In the genomic region with DNA sequence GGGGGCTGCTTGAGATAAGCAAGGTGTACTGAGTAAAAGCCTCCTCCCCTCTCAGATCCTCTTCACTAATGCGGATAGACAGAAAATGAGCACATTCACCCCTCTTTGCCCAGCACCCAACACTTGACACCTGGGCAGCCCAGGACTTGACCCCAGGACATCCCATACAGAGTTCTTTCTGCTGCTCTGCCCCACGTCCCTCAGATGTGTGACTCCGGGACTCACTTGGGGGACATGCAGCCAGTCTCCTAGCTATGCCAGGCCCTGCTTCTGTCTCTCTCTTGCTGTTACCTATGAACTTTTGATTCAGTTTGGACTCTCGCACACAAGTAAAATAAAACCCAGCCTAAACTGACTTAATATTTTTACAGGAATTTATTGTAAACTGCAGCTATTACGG, we compare ENCODE assay signal across 26 cellular contexts.
"Had no signal": no experiment of that assay in that cellular context is flagged by ENCODE, and none has a peak within 500 bp of the region (broad histone marks: within the 10 kb centered on the region; RNA-seq: fewer than 3 reads in every experiment).

No MANE protein-coding gene starts in this region.

- H3K9me3 ChIP-seq: stomach, suprapubic skin, testis, thoracic aorta, thyroid gland, tibial artery, tibial nerve, transverse colon, upper lobe of left lung, upper lobe of right lung, uterus, vagina had no signal

- H3K36me3 ChIP-seq: stomach, suprapubic skin, thoracic aorta, thyroid gland, tibial artery, tibial nerve, transverse colon, upper lobe of left lung, upper lobe of right lung, uterus, vagina had no signal

- H3K4me1 ChIP-seq: thyroid gland, tibial artery, upper lobe of left lung, upper lobe of right lung, uterus had no signal

- H3K27ac ChIP-seq: stomach, suprapubic skin, testis, thoracic aorta, thyroid gland, tibial artery, tibial nerve, transverse colon, upper lobe of left lung, upper lobe of right lung, uterus, vagina had no signal

- H3K4me3 ChIP-seq: stomach, suprapubic skin, testis, thoracic aorta, thyroid gland, tibial artery, tibial nerve, transverse colon, upper lobe of left lung, upper lobe of right lung, uterus, vagina had no signal

- H3K27me3 ChIP-seq: testis, thyroid gland, tibial nerve, transverse colon, upper lobe of left lung, uterus, vagina had no signal

- ATAC-seq: stimulated activated effector memory CD8-positive, alpha-beta T cell treated with anti-CD3 and anti-CD28 coated beads, Interleukin-12 subunit alpha, Interleukin-12 subunit beta, amount 100 ng/mL, for 72 hours; stimulated activated memory B cell treated with anti-CD40 and anti-IgM and Interleukin-4, amounts not matched to agents 10 μg/mL and 1 μg/mL and 100 μg/mL, for 72 hours; stimulated activated naive B cell treated with anti-CD40 and anti-IgM and Interleukin-4, amounts not matched to agents 10 μg/mL and 1 μg/mL and 100 μg/mL, for 72 hours; stimulated activated naive CD8-positive, alpha-beta T cell treated with anti-CD3 and anti-CD28 coated beads, Interleukin-15, amount 100 ng/mL, for 72 hours; stimulated activated naive CD8-positive, alpha-beta T cell treated with anti-CD3 and anti-CD28 coated beads, Interleukin-15, Interleukin-2, amounts not matched to agents 100 U/mL and 50 U/mL, for 24 hours; upper lobe of right lung had no signal

- DNase-seq: stimulated activated CD4-positive, alpha-beta T cell treated with anti-CD3 and anti-CD28 coated beads, Interleukin-2, amount 100 ng/mL, for 48 hours; stimulated activated CD4-positive, alpha-beta T cell treated with anti-CD3 and anti-CD28 coated beads, Interleukin-4, amount 100 ng/mL, for 1 hour; stimulated activated CD4-positive, alpha-beta T cell treated with anti-CD3 and anti-CD28 coated beads, Interleukin-4, amount 100 ng/mL, for 24 hours; stimulated activated CD4-positive, alpha-beta T cell treated with anti-CD3 and anti-CD28 coated beads, Interleukin-4, amount 100 ng/mL, for 4 hours; stimulated activated CD8-positive, alpha-beta memory T cell treated with anti-CD3 and anti-CD28 coated beads, Interleukin-4, amount 100 ng/mL, for 48 hours; stimulated activated naive B cell treated with anti-CD40 and anti-IgM and Interleukin-4, amounts not matched to agents 10 μg/mL and 1 μg/mL and 100 μg/mL, for 72 hours; stimulated activated naive CD4-positive, alpha-beta T cell; stimulated activated naive CD4-positive, alpha-beta T cell treated with Interleukin-2 at 50 U/mL for 16 hours; stimulated activated naive CD8-positive, alpha-beta T cell treated with anti-CD3 and anti-CD28 coated beads, Interleukin-15, amount 100 ng/mL, for 72 hours; stimulated activated naive CD8-positive, alpha-beta T cell treated with anti-CD3 and anti-CD28 coated beads, Interleukin-15, Interleukin-2, amounts not matched to agents 100 U/mL and 50 U/mL, for 24 hours; stomach; substantia nigra; testis; thyroid gland; tibial artery; transverse colon; trophoblast cell; upper lobe of left lung; upper lobe of right lung; uterus had no signal
